ENCODE assay signal across 29 cellular contexts in the genomic region with DNA sequence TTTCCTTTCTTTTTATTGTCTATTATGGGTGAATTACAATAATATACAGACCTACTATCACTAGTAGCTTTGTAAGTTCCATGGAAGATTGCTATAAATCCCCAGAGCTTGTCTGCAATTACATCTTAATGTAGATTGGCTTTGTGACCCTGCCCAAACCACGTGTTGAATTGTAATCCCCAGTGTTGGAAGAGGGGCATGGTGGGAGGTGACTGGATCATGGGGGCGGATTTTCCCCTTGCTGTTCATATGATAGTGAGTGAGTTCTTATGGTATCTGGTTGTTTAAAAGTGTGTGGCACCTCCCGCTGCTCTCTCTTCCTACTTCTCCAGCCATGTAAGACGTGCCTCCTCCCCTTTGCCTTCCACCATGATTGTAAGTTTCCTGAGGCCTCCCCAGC.
"Had no signal": no experiment of that assay in that cellular context is flagged by ENCODE, and none has a peak within 500 bp of the region (broad histone marks: within the 10 kb centered on the region; RNA-seq: fewer than 3 reads in every experiment).

No MANE protein-coding gene starts in this region.

- H3K9ac ChIP-seq: neural progenitor cell, parathyroid adenoma had no signal

- H3K27me3 ChIP-seq: neural progenitor cell, ovary, right lobe of liver, sigmoid colon, stomach, thyroid gland, tibial nerve, upper lobe of left lung, vagina had no signal

- H3K9me3 ChIP-seq: ovary, prostate gland, right lobe of liver, sigmoid colon, stomach, thoracic aorta, thyroid gland, tibial nerve, upper lobe of left lung, vagina had no signal

- ATAC-seq: natural killer cell; right cardiac atrium; right lobe of liver; stimulated activated effector memory CD8-positive, alpha-beta T cell treated with anti-CD3 and anti-CD28 coated beads, Interleukin-12 subunit alpha, Interleukin-12 subunit beta, amount 100 ng/mL, for 72 hours; stimulated activated naive B cell treated with anti-CD40 and anti-IgM and Interleukin-4, amounts not matched to agents 10 μg/mL and 1 μg/mL and 100 μg/mL, for 72 hours had no signal

- H3K4me1 Mint-ChIP-seq: natural killer cell; stimulated activated effector memory CD8-positive, alpha-beta T cell treated with anti-CD3 and anti-CD28 coated beads, Interleukin-12 subunit alpha, Interleukin-12 subunit beta, amount 100 ng/mL, for 72 hours; stimulated activated naive B cell treated with anti-CD40 and anti-IgM and Interleukin-4, amounts not matched to agents 10 μg/mL and 1 μg/mL and 100 μg/mL, for 72 hours had no signal

- FAIRE-seq: small intestine, urothelium cell line had no signal

- H3K9me3 Mint-ChIP-seq: natural killer cell; nephron; stimulated activated effector memory CD8-positive, alpha-beta T cell treated with anti-CD3 and anti-CD28 coated beads, Interleukin-12 subunit alpha, Interleukin-12 subunit beta, amount 100 ng/mL, for 72 hours; stimulated activated naive B cell treated with anti-CD40 and anti-IgM and Interleukin-4, amounts not matched to agents 10 μg/mL and 1 μg/mL and 100 μg/mL, for 72 hours; stimulated activated naive CD8-positive, alpha-beta T cell treated with anti-CD3 and anti-CD28 coated beads, Interleukin-15, Interleukin-2, amounts not matched to agents 100 ng/mL and 50 ng/mL, for 24 hours had no signal

- DNase-seq: natural killer cell; occipital lobe; ovary; posterior cingulate gyrus; retina; right cardiac atrium; right lobe of liver; sigmoid colon; small intestine; stimulated activated CD4-positive, alpha-beta T cell treated with anti-CD3 and anti-CD28 coated beads, Interleukin-15, amount 100 ng/mL, for 24 hours; stimulated activated CD4-positive, alpha-beta T cell treated with anti-CD3 and anti-CD28 coated beads, Interleukin-2, amount 100 ng/mL, for 24 hours; stimulated activated CD4-positive, alpha-beta T cell treated with anti-CD3 and anti-CD28 coated beads, Interleukin-2, amount 100 ng/mL, for 48 hours; stimulated activated CD4-positive, alpha-beta T cell treated with anti-CD3 and anti-CD28 coated beads, Interleukin-4, amount 100 ng/mL, for 24 hours; stimulated activated naive B cell treated with anti-CD40 and anti-IgM and Interleukin-4, amounts not matched to agents 10 μg/mL and 1 μg/mL and 100 μg/mL, for 72 hours; stimulated activated naive CD4-positive, alpha-beta T cell treated with Interleukin-2 at 50 U/mL for 16 hours; stomach; thyroid gland; trophoblast cell had no signal

- H2AFZ ChIP-seq: neural progenitor cell, parathyroid adenoma had no signal

- H3K4me1 ChIP-seq: neural progenitor cell, parathyroid adenoma, right lobe of liver had no signal

- H3K4me3 Mint-ChIP-seq: natural killer cell; nephron; neural progenitor cell; stimulated activated effector memory CD8-positive, alpha-beta T cell treated with anti-CD3 and anti-CD28 coated beads, Interleukin-12 subunit alpha, Interleukin-12 subunit beta, amount 100 ng/mL, for 72 hours; stimulated activated naive B cell treated with anti-CD40 and anti-IgM and Interleukin-4, amounts not matched to agents 10 μg/mL and 1 μg/mL and 100 μg/mL, for 72 hours; stimulated activated naive CD8-positive, alpha-beta T cell treated with anti-CD3 and anti-CD28 coated beads, Interleukin-15, Interleukin-2, amounts not matched to agents 100 ng/mL and 50 ng/mL, for 24 hours had no signal

- H3K27ac ChIP-seq: neural progenitor cell, ovary, parathyroid adenoma, prostate gland, right lobe of liver, sigmoid colon, stomach, thoracic aorta, thyroid gland, tibial nerve, upper lobe of left lung, vagina had no signal

- H3K27me3 Mint-ChIP-seq: stimulated activated naive CD8-positive, alpha-beta T cell treated with anti-CD3 and anti-CD28 coated beads, Interleukin-15, Interleukin-2, amounts not matched to agents 100 ng/mL and 50 ng/mL, for 24 hours had no signal

- H3K4me2 ChIP-seq: neural progenitor cell had no signal

- H3K79me2 ChIP-seq: parathyroid adenoma had no signal

- H3K36me3 ChIP-seq: neural progenitor cell, ovary, prostate gland, right lobe of liver, sigmoid colon, stomach, thoracic aorta, thyroid gland, tibial nerve, upper lobe of left lung, vagina had no signal

- H3K36me3 Mint-ChIP-seq: natural killer cell; neural progenitor cell; stimulated activated effector memory CD8-positive, alpha-beta T cell treated with anti-CD3 and anti-CD28 coated beads, Interleukin-12 subunit alpha, Interleukin-12 subunit beta, amount 100 ng/mL, for 72 hours; stimulated activated naive B cell treated with anti-CD40 and anti-IgM and Interleukin-4, amounts not matched to agents 10 μg/mL and 1 μg/mL and 100 μg/mL, for 72 hours had no signal

- H3K4me3 ChIP-seq: neural progenitor cell, ovary, prostate gland, right lobe of liver, sigmoid colon, stomach, thoracic aorta, thyroid gland, tibial nerve, upper lobe of left lung, vagina had no signal

- H3K27ac Mint-ChIP-seq: natural killer cell; nephron; stimulated activated effector memory CD8-positive, alpha-beta T cell treated with anti-CD3 and anti-CD28 coated beads, Interleukin-12 subunit alpha, Interleukin-12 subunit beta, amount 100 ng/mL, for 72 hours; stimulated activated naive B cell treated with anti-CD40 and anti-IgM and Interleukin-4, amounts not matched to agents 10 μg/mL and 1 μg/mL and 100 μg/mL, for 72 hours; stimulated activated naive CD8-positive, alpha-beta T cell treated with anti-CD3 and anti-CD28 coated beads, Interleukin-15, Interleukin-2, amounts not matched to agents 100 ng/mL and 50 ng/mL, for 24 hours had no signal
